8 cellular contexts compared by ENCODE assay signal in genomic region chr5:61301820-61302563, GRCh38. TPM values are rescaled to one million over a fixed set of nuclear protein-coding genes. Genes with fewer than 3 reads are reported as not detected.
DNase-seq lines count a peak whose midpoint lies in the region; ATAC-seq and TF ChIP-seq lines count a peak whose summit lies in the region.

No MANE protein-coding gene starts in this region.

- H4K20me1 ChIP-seq in fibroblast of lung (ENCODE audit: control insufficient read depth, extremely low read depth, insufficient read depth, low read length) = no peaks in the 10 kb centered on the region

- H3K18ac ChIP-seq in neuronal stem cell (ENCODE audit: low read length) = no peak overlapping the region

- H3K23ac ChIP-seq in neuronal stem cell (ENCODE audit: low read depth, low read length, poor library complexity) = no peak overlapping the region

- no peaks in the 10 kb centered on the region for H3K27me3 ChIP-seq in SJCRH30
- no peaks in the 10 kb centered on the region for H3K27me3 ChIP-seq in fibroblast of lung (ENCODE audit: control insufficient read depth, insufficient read depth, low read length)
- H3K27me3 ChIP-seq in neuronal stem cell (ENCODE audit: control insufficient read depth in 3 of 3, insufficient read depth in 3 of 3, low read depth in 1 of 3, low read length in 3 of 3) = no peaks in the 10 kb centered on the region

- H3K4ac ChIP-seq in neuronal stem cell (ENCODE audit: low read length) = no peak overlapping the region

- no peak overlapping the region for H2BK15ac ChIP-seq in neuronal stem cell (ENCODE audit: low read length)

- no peak overlapping the region for H2BK120ac ChIP-seq in neuronal stem cell (ENCODE audit: low read depth, low read length)

- H3K27ac ChIP-seq in SJCRH30 = peak overlapping the region; percentile 21; the same call in 1 of the 2 replicates
- peak overlapping the region; percentile 91 for H3K27ac ChIP-seq in fibroblast of lung (ENCODE audit: insufficient read depth, low read length)
- H3K27ac ChIP-seq in neuronal stem cell (replicated peaks; ENCODE audit: low read length) = no peak overlapping the region

- DNase-seq in Ammon's horn (ENCODE audit: low spot score) (peak; percentile 69), SJCRH30 (peak; percentile 90 to 93), fibroblast of lung (ENCODE audit: low read depth in 2 of 2) (peak; percentile 100), neuronal stem cell (ENCODE audit: low spot score) (no peak)
- no peak for DNase-seq in activated effector memory CD4-positive, alpha-beta T cell treated with Interleukin-2 at 50 U/mL for 16 hours
- DNase-seq in activated CD4-positive, alpha-beta T cell treated with anti-CD3 and anti-CD28 coated beads for 1 hour = no peak

- H3K9me3 ChIP-seq in SJCRH30 (replicated peaks) (no peaks in the 10 kb centered on the region), fibroblast of lung (ENCODE audit: control insufficient read depth, insufficient read depth, low read depth, low read length) (no peaks in the 10 kb centered on the region), neuronal stem cell (replicated peaks in 1 of 2; ENCODE audit: control insufficient read depth in 2 of 2, insufficient read depth in 1 of 2, low read depth in 1 of 2, low read length in 2 of 2) (no peaks in the 10 kb centered on the region)

- no CpG with 5 or more reads among the region's 11 CpGs for WGBS in neuronal stem cell (ENCODE audit: extremely low coverage in 2 of 2, insufficient read length in 2 of 2, insufficient replicate concordance in 1 of 2), 2 donors

- H4K91ac ChIP-seq in neuronal stem cell (ENCODE audit: low read depth, low read length, poor library complexity) = no peak overlapping the region

- H3K4me3 ChIP-seq in SJCRH30 = no peak overlapping the region
- peak overlapping the region in 3 of 4 experiments; percentile 7 to 51 (median 46) for H3K4me3 ChIP-seq in fibroblast of lung (replicated peaks in 1 of 4; ENCODE audit: control extremely low read depth in 1 of 4, insufficient read depth in 1 of 4, low read depth in 3 of 4, low read length in 4 of 4)
- no peak overlapping the region for H3K4me3 ChIP-seq in neuronal stem cell (ENCODE audit: low read length in 2 of 2)

- no peak overlapping the region for H2BK12ac ChIP-seq in neuronal stem cell (ENCODE audit: low read length)

- H3K79me1 ChIP-seq in neuronal stem cell (ENCODE audit: low read depth, low read length) = no peaks in the 10 kb centered on the region

- H3K36me3 ChIP-seq in SJCRH30 (no peaks in the 10 kb centered on the region), fibroblast of lung (ENCODE audit: control insufficient read depth, insufficient read depth, low read length) (no peaks in the 10 kb centered on the region), neuronal stem cell (replicated peaks in 1 of 2; ENCODE audit: control insufficient read depth in 2 of 2, insufficient read depth in 2 of 2, low read length in 2 of 2) (no peaks in the 10 kb centered on the region)

- peak overlapping the region; percentile 70 for H2BK5ac ChIP-seq in neuronal stem cell (ENCODE audit: low read length)

- H3K14ac ChIP-seq in neuronal stem cell (ENCODE audit: low read length) = no peak overlapping the region

- H2AFZ ChIP-seq in fibroblast of lung (ENCODE audit: low read length) (no peak overlapping the region), neuronal stem cell (ENCODE audit: low read length) (peak overlapping the region; percentile 10)

- peak overlapping the region; percentile 85 for H3K4me2 ChIP-seq in fibroblast of lung (ENCODE audit: extremely low read depth, insufficient read depth, low read length)
- H3K4me2 ChIP-seq in neuronal stem cell (ENCODE audit: insufficient read depth, low read length, poor library complexity, severe bottlenecking) = no peak overlapping the region

- H4K8ac ChIP-seq in neuronal stem cell (ENCODE audit: low read depth, low read length) = no peak overlapping the region

- no peak for ATAC-seq in HG03354 (IDR thresholded peaks at IDR 0.05; ENCODE audit: poor library complexity, severe bottlenecking, unreplicated experiment)
- no peak for ATAC-seq in GM18519 (IDR thresholded peaks at IDR 0.05; ENCODE audit: low FRiP score, unreplicated experiment)

- no peak overlapping the region for H2AK5ac ChIP-seq in neuronal stem cell (ENCODE audit: low read depth, low read length)

- H3K4me1 ChIP-seq in SJCRH30 (peaks cover 28% of the 10 kb centered on the region), fibroblast of lung (ENCODE audit: control insufficient read depth, extremely low read depth, insufficient read depth, low read length) (peaks cover 36% of the 10 kb centered on the region), neuronal stem cell (ENCODE audit: control insufficient read depth in 2 of 2, insufficient read depth in 1 of 2, low read depth in 1 of 2, low read length in 2 of 2) (peaks cover 14 to 17% of the 10 kb centered on the region in 2 donors)

- no peaks in the 10 kb centered on the region for H3K79me2 ChIP-seq in fibroblast of lung (ENCODE audit: control insufficient read depth, insufficient read depth, low read length)

- TF ChIP-seq CTCF in fibroblast of lung (conservative IDR thresholded peaks at IDR 0.05 in 1 of 2, IDR thresholded peaks at IDR 0.05 in 1 of 2; ENCODE audit: low read depth in 1 of 2, low read length in 2 of 2) = no peak

- H3K9ac ChIP-seq in fibroblast of lung (ENCODE audit: insufficient read depth, low read length) (peak overlapping the region; percentile 25), neuronal stem cell (ENCODE audit: low read depth, low read length, poor library complexity) (no peak overlapping the region)

RNA-seq across cellular contexts. Expression of gene ZSWIM6, which starts 30.1 kb away (rescaled TPM):
- 10.6 and 12.0 TPM in 2 replicates for total RNA-seq in SJCRH30 (2014; rRNA removed; shearing (Covaris generic))
- total RNA-seq in fibroblast of lung = 13.6 and 23.5 TPM in 2 replicates
- polyA plus RNA-seq in fibroblast of lung = 19.5 and 26.6 TPM in 2 replicates
- polyA plus RNA-seq in fibroblast of lung (2012) = 10.7 and 16.9 TPM in 2 replicates
- polyA minus RNA-seq in fibroblast of lung (ENCODE audit: low replicate concordance) = 31.5 and 52.5 TPM in 2 replicates
- 24.2 TPM for polyA plus RNA-seq in neuronal stem cell (2013, experiment 1 of 2)
- 25.4 TPM for polyA plus RNA-seq in neuronal stem cell (2013, experiment 2 of 2)

Comparison
In these comparisons a context has a peak if more than half of its experiments do, and no peak if none do; other contexts are left out.
1. DNase-seq: peak in Ammon's horn (single experiment), SJCRH30 (2 of 2) and fibroblast of lung (2 of 2); none in neuronal stem cell (single experiment), activated effector memory CD4-positive, alpha-beta T cell treated with Interleukin-2 at 50 U/mL for 16 hours (single experiment) and activated CD4-positive, alpha-beta T cell treated with anti-CD3 and anti-CD28 coated beads for 1 hour (single experiment).
2. H3K4me3 ChIP-seq: peak in fibroblast of lung (3 of 4); none in SJCRH30 (single experiment) and neuronal stem cell (0 of 2).